8 cellular contexts compared by ENCODE assay signal in genomic region chr2:165015052-165015642, GRCh38. TPM values are rescaled to one million over a fixed set of nuclear protein-coding genes. Genes with fewer than 3 reads are reported as not detected.
DNase-seq lines count a peak whose midpoint lies in the region; ATAC-seq, FAIRE-seq and TF ChIP-seq lines count a peak whose summit lies in the region.

No MANE protein-coding gene starts in this region.

- ATAC-seq in GM21423 (IDR thresholded peaks at IDR 0.05; ENCODE audit: unreplicated experiment): peak; percentile 75
- peak; percentile 75 to 93 (median 90) for ATAC-seq in pancreas

- no peaks in the 10 kb centered on the region for H3K36me3 Mint-ChIP-seq in activated T-helper 1 cell treated with anti-CD3 and anti-CD28 coated beads, Interleukin-12 subunit alpha, Interleukin-12 subunit beta, Interleukin-2, Interleukin-4 antibody, amounts not matched to agents 30 ng/mL and 10 ng/mL and 1 ng/mL, durations not matched to agents 14 hours and 24 hours and 36 hours (ENCODE audit: low read depth)

- no peaks in the 10 kb centered on the region for H3K9me3 Mint-ChIP-seq in activated T-helper 1 cell treated with anti-CD3 and anti-CD28 coated beads, Interleukin-12 subunit alpha, Interleukin-12 subunit beta, Interleukin-2, Interleukin-4 antibody, amounts not matched to agents 30 ng/mL and 10 ng/mL and 1 ng/mL, durations not matched to agents 14 hours and 24 hours and 36 hours

- peaks cover 0 to 4% (median 0%) of the 10 kb centered on the region in 3 donors for H3K4me1 ChIP-seq in pancreas
- H3K4me1 ChIP-seq in vagina: no peaks in the 10 kb centered on the region

- TF ChIP-seq POLR2A in vagina (IDR thresholded peaks at IDR 0.05): no peak

- H3K9me3 ChIP-seq in pancreas (no peaks in the 10 kb centered on the region), vagina (no peaks in the 10 kb centered on the region)

- peaks cover 4% of the 10 kb centered on the region for H3K27me3 Mint-ChIP-seq in activated T-helper 1 cell treated with anti-CD3 and anti-CD28 coated beads, Interleukin-12 subunit alpha, Interleukin-12 subunit beta, Interleukin-2, Interleukin-4 antibody, amounts not matched to agents 30 ng/mL and 10 ng/mL and 1 ng/mL, durations not matched to agents 14 hours and 24 hours and 36 hours (ENCODE audit: insufficient read depth)

- H3K4me3 ChIP-seq in pancreas (no peak overlapping the region), vagina (no peak overlapping the region)

- DNase-seq in DMS53 (lab: John Stamatoyannopoulos, UW) (peak; percentile 91), HuH-7 (ENCODE audit: low spot score) (peak; percentile 68), OCI-M1 (lab: John Stamatoyannopoulos, UW) (peak; percentile 74), frontal cortex (ENCODE audit: low spot score in 2 of 2) (peak; percentile 10 to 25), pancreas (peak; percentile 48 to 83 (median 67)), vagina (ENCODE audit: extremely low spot score in 2 of 2) (no peak)
- DNase-seq in activated T-helper 1 cell treated with anti-CD3 and anti-CD28 coated beads, Interleukin-12 subunit alpha, Interleukin-12 subunit beta, Interleukin-2, Interleukin-4 antibody, amounts not matched to agents 30 ng/mL and 10 ng/mL and 1 ng/mL, durations not matched to agents 14 hours and 24 hours and 36 hours (ENCODE audit: low spot score): peak; percentile 10

- no peak for FAIRE-seq in frontal cortex (lab: Jason Lieb, UNC)
- FAIRE-seq in pancreas (lab: Jason Lieb, UNC): no peak

- intact Hi-C loops in activated T-helper 1 cell treated with anti-CD3 and anti-CD28 coated beads, Interleukin-12 subunit alpha, Interleukin-12 subunit beta, Interleukin-2, Interleukin-4 antibody, amounts not matched to agents 30 ng/mL and 10 ng/mL and 1 ng/mL, durations not matched to agents 14 hours and 24 hours and 36 hours (cut with micrococcal nuclease): loop anchor here (1.0 to 10.0 kb wide), 3 partner anchors 189 to 380 kb away; partner anchors contain the start of gene SCN3A
- intact Hi-C loops in pancreas (cut with DNase I) (loop anchor here in 2 of 3 donors (10.0 kb wide), 1 partner anchor 190 kb away; the partner anchor contains the start of gene SCN3A (in 2 of the 2)), vagina (cut with DNase I) (no loop called here)

- H3K27ac ChIP-seq in pancreas (no peak overlapping the region), vagina (no peak overlapping the region)

- H3K4me3 Mint-ChIP-seq in activated T-helper 1 cell treated with anti-CD3 and anti-CD28 coated beads, Interleukin-12 subunit alpha, Interleukin-12 subunit beta, Interleukin-2, Interleukin-4 antibody, amounts not matched to agents 30 ng/mL and 10 ng/mL and 1 ng/mL, durations not matched to agents 14 hours and 24 hours and 36 hours: no peak overlapping the region

- 22 to 26% methylated on average over 4 of the region's 4 CpGs for WGBS in pancreas, 2 donors

- no peaks in the 10 kb centered on the region for H3K36me3 ChIP-seq in pancreas
- no peaks in the 10 kb centered on the region for H3K36me3 ChIP-seq in vagina

- TF ChIP-seq CTCF in pancreas (IDR thresholded peaks at IDR 0.05) (peak; percentile 58 to 84 (median 78)), vagina (IDR thresholded peaks at IDR 0.05) (peak in 1 of 3 experiments; percentile 39)

- no peaks in the 10 kb centered on the region for H3K27me3 ChIP-seq in pancreas
- H3K27me3 ChIP-seq in vagina: no peaks in the 10 kb centered on the region

- no peaks in the 10 kb centered on the region for H3K4me1 Mint-ChIP-seq in activated T-helper 1 cell treated with anti-CD3 and anti-CD28 coated beads, Interleukin-12 subunit alpha, Interleukin-12 subunit beta, Interleukin-2, Interleukin-4 antibody, amounts not matched to agents 30 ng/mL and 10 ng/mL and 1 ng/mL, durations not matched to agents 14 hours and 24 hours and 36 hours (ENCODE audit: low read depth)

- no peak overlapping the region for H3K27ac Mint-ChIP-seq in activated T-helper 1 cell treated with anti-CD3 and anti-CD28 coated beads, Interleukin-12 subunit alpha, Interleukin-12 subunit beta, Interleukin-2, Interleukin-4 antibody, amounts not matched to agents 30 ng/mL and 10 ng/mL and 1 ng/mL, durations not matched to agents 14 hours and 24 hours and 36 hours

RNA-seq across cellular contexts. Expression of gene SLC38A11, which starts 59.8 kb away (rescaled TPM):
- total RNA-seq in activated T-helper 1 cell treated with anti-CD3 and anti-CD28 coated beads, Interleukin-12 subunit alpha, Interleukin-12 subunit beta, Interleukin-2, Interleukin-4 antibody, amounts not matched to agents 30 ng/mL and 10 ng/mL and 1 ng/mL, durations not matched to agents 14 hours and 24 hours and 36 hours: not detected in 2 replicates
- 2.4 TPM for total RNA-seq in frontal cortex
- total RNA-seq in pancreas: 1 to 10 TPM in 4 of 6 donors, under 1 TPM in 2; 0.55 to 5.7 (median 2.0) TPM
- polyA plus RNA-seq in pancreas: 1 to 10 TPM; 2.5 to 3.9 TPM
- total RNA-seq in vagina: 2.2 TPM

Comparison
In these comparisons a context has a peak if more than half of its experiments do, and no peak if none do; other contexts are left out.
1. DNase-seq: peak in DMS53 (single experiment), HuH-7 (single experiment), OCI-M1 (single experiment), activated T-helper 1 cell treated with anti-CD3 and anti-CD28 coated beads, Interleukin-12 subunit alpha, Interleukin-12 subunit beta, Interleukin-2, Interleukin-4 antibody, amounts not matched to agents 30 ng/mL and 10 ng/mL and 1 ng/mL, durations not matched to agents 14 hours and 24 hours and 36 hours (single experiment), frontal cortex (2 of 2) and pancreas (6 of 6); none in vagina (0 of 2).